In the genomic region with DNA sequence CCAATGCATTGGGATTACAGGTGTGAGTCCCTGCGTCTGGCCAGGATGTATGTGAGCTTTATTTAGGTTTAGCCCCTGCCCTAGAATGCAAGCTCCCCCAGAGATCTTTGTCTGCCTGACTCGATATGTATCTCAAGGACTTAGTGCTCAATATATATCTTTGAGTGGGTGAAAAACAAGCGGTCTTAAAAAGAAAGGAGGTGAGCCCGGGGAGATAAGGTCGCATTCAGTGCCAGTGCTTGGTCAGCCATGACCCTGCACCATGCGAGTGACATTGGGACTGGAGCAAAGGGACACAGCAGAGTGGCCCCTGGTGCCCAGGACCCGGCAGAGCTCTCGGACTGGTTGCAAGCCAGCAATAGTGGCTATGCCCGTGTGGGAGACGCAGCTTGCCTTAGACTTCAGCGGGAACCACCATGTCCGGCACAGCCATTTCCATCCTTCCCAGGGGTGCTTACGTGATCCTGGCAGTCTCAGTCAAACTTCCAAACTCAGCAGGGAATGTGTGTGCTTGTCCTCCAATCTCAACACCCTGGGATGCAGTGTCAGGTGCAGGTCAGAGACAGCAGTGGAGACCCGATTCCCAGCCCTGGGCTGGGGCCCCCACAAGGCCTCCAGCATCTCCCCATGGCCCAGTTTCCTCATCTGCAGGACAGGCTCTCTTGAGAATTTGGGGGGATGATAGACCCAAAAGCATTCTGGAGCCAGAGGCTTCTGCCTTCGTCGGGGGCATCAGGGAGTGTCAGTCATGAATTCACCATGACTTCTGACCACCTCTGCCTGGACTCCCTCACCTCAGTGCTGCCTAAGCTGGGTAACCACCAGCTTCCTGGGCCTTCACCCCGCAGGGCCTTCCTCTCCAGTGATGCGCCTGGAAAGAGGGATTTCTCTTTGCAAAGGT, we compare ENCODE assay signal across 14 cellular contexts. TPM values are rescaled to one million over a fixed set of nuclear protein-coding genes. Genes with fewer than 3 reads are reported as not detected.
DNase-seq lines count a peak whose midpoint lies in the region; ATAC-seq lines count a peak whose summit lies in the region.
"Had no signal": no experiment of that assay in that cellular context is flagged by ENCODE, and none has a peak within 500 bp of the region (broad histone marks: within the 10 kb centered on the region; RNA-seq: fewer than 3 reads in every experiment).

No MANE protein-coding gene starts in this region.

- peaks cover 58% of the 10 kb centered on the region for H3K79me2 ChIP-seq in ACC112 (ENCODE audit: control insufficient read depth, insufficient read depth, low read length, unreplicated experiment)

- H3K4me1 Mint-ChIP-seq in CD8-positive, alpha-beta memory T cell, result peaks cover 45 to 73% (median 64%) of the 10 kb centered on the region in 3 donors
- H3K4me1 Mint-ChIP-seq in activated T-helper 17 cell treated with anti-CD3 and anti-CD28 coated beads, Interleukin-2, amount 50 U/mL, for 72 hours, result peaks cover 28% of the 10 kb centered on the region

- peaks cover 6 to 53% (median 13%) of the 10 kb centered on the region in 3 donors for H3K36me3 Mint-ChIP-seq in CD8-positive, alpha-beta memory T cell
- no peaks in the 10 kb centered on the region for H3K36me3 Mint-ChIP-seq in activated T-helper 17 cell treated with anti-CD3 and anti-CD28 coated beads, Interleukin-2, amount 50 U/mL, for 72 hours (ENCODE audit: low read depth)

- no peaks in the 10 kb centered on the region for H3K27me3 ChIP-seq in ACC112 (ENCODE audit: insufficient read depth, low read length)
- H3K27me3 ChIP-seq in CD8-positive, alpha-beta memory T cell (ENCODE audit: insufficient read depth, low read length, poor library complexity, severe bottlenecking), result no peaks in the 10 kb centered on the region

- peak in 1 of 5 donors; percentile 45 for DNase-seq in CD8-positive, alpha-beta memory T cell
- DNase-seq in mesenteric fat pad (ENCODE audit: low spot score) (peak; percentile 81), NOMO-1 (lab: John Stamatoyannopoulos, UW; ENCODE audit: unreplicated experiment in 2 of 2) (no peak), cerebellar cortex (ENCODE audit: low spot score) (no peak), SIG-M5 (lab: John Stamatoyannopoulos, UW) (no peak)
- DNase-seq: activated CD8-positive, alpha-beta memory T cell treated with anti-CD3 and anti-CD28 coated beads for 24 hours; C1 segment of cervical spinal cord; Karpas-422; NCI-H2107; nucleus accumbens had no signal

- POLR2A ChIA-PET in CD8-positive, alpha-beta memory T cell (lab: Charles Lee), result interaction anchor here (3.5 kb wide), 1 partner anchor 62 kb away, joined by 19 read pairs; a partner anchor contains a TSS

- peak overlapping the region; percentile 86 for H3K4me3 ChIP-seq in ACC112 (ENCODE audit: low read depth, low read length)
- H3K4me3 ChIP-seq in CD8-positive, alpha-beta memory T cell (ENCODE audit: low read length), result peak overlapping the region; percentile 91

- peaks cover 30% of the 10 kb centered on the region for H3K36me3 ChIP-seq in ACC112 (ENCODE audit: insufficient read depth, low read length)
- no peaks in the 10 kb centered on the region for H3K36me3 ChIP-seq in CD8-positive, alpha-beta memory T cell (ENCODE audit: insufficient read depth, low read length)

- H3K27me3 Mint-ChIP-seq in CD8-positive, alpha-beta memory T cell, result peaks cover 0 to 7% of the 10 kb centered on the region in 2 donors
- H3K27me3 Mint-ChIP-seq in activated T-helper 17 cell treated with anti-CD3 and anti-CD28 coated beads, Interleukin-2, amount 50 U/mL, for 72 hours, result no peaks in the 10 kb centered on the region

- no peaks in the 10 kb centered on the region for H3K9me3 ChIP-seq in CD8-positive, alpha-beta memory T cell (ENCODE audit: low read length)

- H3K27ac ChIP-seq in ACC112 (ENCODE audit: low read depth, low read length), result peak overlapping the region; percentile 98
- peak overlapping the region; percentile 98 for H3K27ac ChIP-seq in CD8-positive, alpha-beta memory T cell (ENCODE audit: low read depth, low read length)

- H3K9me3 Mint-ChIP-seq in CD8-positive, alpha-beta memory T cell, result peaks cover 0 to 2% (median 0%) of the 10 kb centered on the region in 5 donors
- H3K9me3 Mint-ChIP-seq in activated T-helper 17 cell treated with anti-CD3 and anti-CD28 coated beads, Interleukin-2, amount 50 U/mL, for 72 hours, result no peaks in the 10 kb centered on the region

- no peak for ATAC-seq in activated T-helper 17 cell treated with anti-CD3 and anti-CD28 coated beads, Interleukin-2, amount 50 U/mL, for 72 hours (replicated peaks)
- ATAC-seq in GM19397 (IDR thresholded peaks at IDR 0.05; ENCODE audit: unreplicated experiment), result no peak

- H3K27ac Mint-ChIP-seq in CD8-positive, alpha-beta memory T cell, result peak overlapping the region; percentile 98 to 100 (median 99)
- H3K27ac Mint-ChIP-seq in activated T-helper 17 cell treated with anti-CD3 and anti-CD28 coated beads, Interleukin-2, amount 50 U/mL, for 72 hours, result peak overlapping the region; percentile 97

- CTCF ChIA-PET in CD8-positive, alpha-beta memory T cell (lab: Charles Lee), result interaction anchor here (2.2 kb wide), 1 partner anchor 80 kb away, joined by 6 read pairs; no protein-coding TSS in a partner anchor

- peak overlapping the region; percentile 84 to 96 (median 94) for H3K4me3 Mint-ChIP-seq in CD8-positive, alpha-beta memory T cell
- H3K4me3 Mint-ChIP-seq in activated T-helper 17 cell treated with anti-CD3 and anti-CD28 coated beads, Interleukin-2, amount 50 U/mL, for 72 hours, result peak overlapping the region; percentile 86

- H2AFZ ChIP-seq in ACC112 (ENCODE audit: low read length, unreplicated experiment), result no peak overlapping the region

- H3K4me1 ChIP-seq in ACC112 (ENCODE audit: control insufficient read depth, insufficient read depth, low read length, unreplicated experiment), result peaks cover 61% of the 10 kb centered on the region
- peaks cover 47% of the 10 kb centered on the region for H3K4me1 ChIP-seq in CD8-positive, alpha-beta memory T cell (ENCODE audit: insufficient read depth, low read length)

RNA-seq across cellular contexts. Expression of a gene that starts 1.8 kb away (rescaled TPM):
- 10 to 100 TPM; 13.2 to 17.1 TPM for total RNA-seq in CD8-positive, alpha-beta memory T cell
- polyA plus RNA-seq in CD8-positive, alpha-beta memory T cell, result 37.2 TPM
- total RNA-seq in activated T-helper 17 cell treated with anti-CD3 and anti-CD28 coated beads, Interleukin-2, amount 50 U/mL, for 72 hours, result 10 to 100 TPM; 13.0 to 59.1 TPM
- total RNA-seq in mesenteric fat pad, result 39.9 TPM

RNA-seq across cellular contexts. Expression of a gene that starts 47.0 kb away (rescaled TPM):
- total RNA-seq in CD8-positive, alpha-beta memory T cell, result not detected
- polyA plus RNA-seq in CD8-positive, alpha-beta memory T cell, result not detected
- not detected for total RNA-seq in activated T-helper 17 cell treated with anti-CD3 and anti-CD28 coated beads, Interleukin-2, amount 50 U/mL, for 72 hours
- 0.90 TPM for total RNA-seq in mesenteric fat pad
- total RNA-seq: astrocyte had no signal
